24 cellular contexts compared by ENCODE assay signal in genomic region chr1:220005489-220005888, GRCh38.
"Had no signal": no experiment of that assay in that cellular context is flagged by ENCODE, and none has a peak within 500 bp of the region (broad histone marks: within the 10 kb centered on the region; RNA-seq: fewer than 3 reads in every experiment).

No MANE protein-coding gene starts in this region.

- H3K4me2 ChIP-seq: SK-N-SH had no signal

- DNase-seq: Karpas-422; KG1; MM.1S; NCI-H1092 treated with DMSO at 0.1 percent for 48 hours; NCI-H1436; NCI-H187; NCI-H2029; NCI-H2081 treated with DMSO at 0.1 percent for 48 hours; NCI-H2171; NCI-H226; NCI-H446; NCI-H510A; NCI-H524 treated with DMSO at 0.1 percent for 48 hours; NCI-H69; NCI-H774; NK-92 treated with Interleukin-12 subunit alpha and Interleukin-12 subunit beta, amount 100 ng/mL, for 24 hours; PC-3; Peyer's patch; SHP77 treated with DMSO at 0.1 percent for 48 hours; SK-N-SH had no signal

- H3K27me3 ChIP-seq: Peyer's patch, SJSA1 had no signal

- H3K9ac ChIP-seq: SK-N-SH had no signal

- ATAC-seq: PC-3, Right ventricle myocardium inferior had no signal

- H3K4me3 ChIP-seq: Peyer's patch, SJSA1 had no signal

- H3K4me1 ChIP-seq: Peyer's patch had no signal

- H3K9me3 ChIP-seq: Peyer's patch, SJSA1, SK-N-SH had no signal

- H3K27ac ChIP-seq: HL-60, Peyer's patch, SJSA1 had no signal

- FAIRE-seq: HTR-8/SVneo had no signal
